ENCODE assay signal across 16 cellular contexts in genomic region chr2:217852812-217853211, GRCh38.
DNase-seq lines count a peak whose midpoint lies in the region; ATAC-seq and TF ChIP-seq lines count a peak whose summit lies in the region.
"Had no signal": no experiment of that assay in that cellular context is flagged by ENCODE, and none has a peak within 500 bp of the region (broad histone marks: within the 10 kb centered on the region; RNA-seq: fewer than 3 reads in every experiment).

No MANE protein-coding gene starts in this region.

- H4K20me1 ChIP-seq in smooth muscle cell (ENCODE audit: low read depth) = peaks cover 100% of the 10 kb centered on the region

- ATAC-seq in Right ventricle myocardium inferior = no peak
- ATAC-seq in left ventricle myocardium superior = no peak
- no peak for ATAC-seq in aorta (ENCODE audit: low FRiP score)
- ATAC-seq in naive thymus-derived CD4-positive, alpha-beta T cell = no peak
- no peak for ATAC-seq in GM19455 (IDR thresholded peaks at IDR 0.05; ENCODE audit: unreplicated experiment)
- ATAC-seq: GM12878; natural killer cell; stimulated activated naive B cell treated with anti-CD40 and anti-IgM and Interleukin-4, amounts not matched to agents 10 μg/mL and 1 μg/mL and 100 μg/mL, for 72 hours had no signal

- no peaks in the 10 kb centered on the region for H3K9me3 Mint-ChIP-seq in naive thymus-derived CD4-positive, alpha-beta T cell
- H3K9me3 Mint-ChIP-seq: natural killer cell; stimulated activated naive B cell treated with anti-CD40 and anti-IgM and Interleukin-4, amounts not matched to agents 10 μg/mL and 1 μg/mL and 100 μg/mL, for 72 hours had no signal

- no peaks in the 10 kb centered on the region for H3K27me3 ChIP-seq in smooth muscle cell (ENCODE audit: low read depth)
- no peaks in the 10 kb centered on the region for H3K27me3 ChIP-seq in aorta (ENCODE audit: control insufficient read depth in 1 of 2, insufficient read depth in 2 of 2, low read length in 1 of 2)
- H3K27me3 ChIP-seq in naive thymus-derived CD4-positive, alpha-beta T cell (ENCODE audit: control insufficient read depth in 2 of 2, insufficient read depth in 2 of 2, low read length in 2 of 2) = no peaks in the 10 kb centered on the region

- no peak overlapping the region for H3K9ac ChIP-seq in smooth muscle cell (ENCODE audit: low read depth)

- H3K4me2 ChIP-seq in smooth muscle cell = peak overlapping the region; percentile 79

- peaks cover 30% of the 10 kb centered on the region for H3F3A ChIP-seq in smooth muscle cell (ENCODE audit: low read depth)

- H3K4me3 ChIP-seq in smooth muscle cell (no peak overlapping the region), aorta (ENCODE audit: low read length in 2 of 2) (no peak overlapping the region)
- no peak overlapping the region for H3K4me3 ChIP-seq in naive thymus-derived CD4-positive, alpha-beta T cell (ENCODE audit: low read length)
- H3K4me3 ChIP-seq: GM12878, HAP-1 had no signal

- peaks cover 29% of the 10 kb centered on the region for H3K4me1 ChIP-seq in smooth muscle cell (ENCODE audit: low read depth)
- peaks cover 0 to 2% of the 10 kb centered on the region in 2 donors for H3K4me1 ChIP-seq in aorta (ENCODE audit: control insufficient read depth in 1 of 2, insufficient read depth in 2 of 2, low read length in 2 of 2)
- no peaks in the 10 kb centered on the region for H3K4me1 ChIP-seq in naive thymus-derived CD4-positive, alpha-beta T cell (ENCODE audit: control insufficient read depth in 2 of 2, insufficient read depth in 2 of 2, low read length in 2 of 2)
- H3K4me1 ChIP-seq: HAP-1 had no signal

- no peak for TF ChIP-seq CTCF in smooth muscle cell (IDR thresholded peaks at IDR 0.05; ENCODE audit: borderline replicate concordance, insufficient read depth, poor library complexity, severe bottlenecking)

- no peak overlapping the region for H3K4me3 Mint-ChIP-seq in naive thymus-derived CD4-positive, alpha-beta T cell
- H3K4me3 Mint-ChIP-seq: natural killer cell; stimulated activated naive B cell treated with anti-CD40 and anti-IgM and Interleukin-4, amounts not matched to agents 10 μg/mL and 1 μg/mL and 100 μg/mL, for 72 hours had no signal

- H3K4me1 Mint-ChIP-seq in naive thymus-derived CD4-positive, alpha-beta T cell = peaks cover 0 to 3% (median 0%) of the 10 kb centered on the region in 7 donors
- H3K4me1 Mint-ChIP-seq: natural killer cell had no signal

- peaks cover 0 to 8% (median 5%) of the 10 kb centered on the region in 5 donors for H3K27me3 Mint-ChIP-seq in naive thymus-derived CD4-positive, alpha-beta T cell

- no peaks in the 10 kb centered on the region for H3K36me3 Mint-ChIP-seq in naive thymus-derived CD4-positive, alpha-beta T cell
- H3K36me3 Mint-ChIP-seq: natural killer cell; stimulated activated naive B cell treated with anti-CD40 and anti-IgM and Interleukin-4, amounts not matched to agents 10 μg/mL and 1 μg/mL and 100 μg/mL, for 72 hours had no signal

- no peak overlapping the region for H3K27ac Mint-ChIP-seq in naive thymus-derived CD4-positive, alpha-beta T cell
- H3K27ac Mint-ChIP-seq: natural killer cell; stimulated activated naive B cell treated with anti-CD40 and anti-IgM and Interleukin-4, amounts not matched to agents 10 μg/mL and 1 μg/mL and 100 μg/mL, for 72 hours had no signal

- no peak overlapping the region for H2AFZ ChIP-seq in smooth muscle cell (ENCODE audit: low read depth)

- peaks cover 65% of the 10 kb centered on the region for H3K79me2 ChIP-seq in smooth muscle cell (ENCODE audit: low read depth)

- DNase-seq in Right ventricle myocardium inferior (ENCODE audit: missing footprints) (peak; percentile 49), left ventricle myocardium superior (no peak), medulla oblongata (ENCODE audit: extremely low spot score) (peak; percentile 5), smooth muscle cell (lab: John Stamatoyannopoulos, UW; ENCODE audit: unreplicated experiment) (no peak), aorta (peak in 1 of 2 donors; percentile 59), EL (no peak)
- no peak for DNase-seq in naive thymus-derived CD4-positive, alpha-beta T cell
- DNase-seq: 8988T; GF-D8; natural killer cell; NCI-H2029; NCI-H446 treated with DMSO at 0.1 percent for 48 hours; stimulated activated naive B cell treated with anti-CD40 and anti-IgM and Interleukin-4, amounts not matched to agents 10 μg/mL and 1 μg/mL and 100 μg/mL, for 72 hours had no signal

- no peaks in the 10 kb centered on the region for H3K9me3 ChIP-seq in smooth muscle cell (replicated peaks; ENCODE audit: low read depth)
- H3K9me3 ChIP-seq in aorta (ENCODE audit: control insufficient read depth, low read length) = no peaks in the 10 kb centered on the region
- no peaks in the 10 kb centered on the region for H3K9me3 ChIP-seq in naive thymus-derived CD4-positive, alpha-beta T cell (ENCODE audit: control insufficient read depth in 2 of 3, low read length in 3 of 3)
- H3K9me3 ChIP-seq: HAP-1 had no signal

- POLR2A ChIA-PET in naive thymus-derived CD4-positive, alpha-beta T cell (lab: Charles Lee) = no interaction called here

- CTCF ChIA-PET in naive thymus-derived CD4-positive, alpha-beta T cell (lab: Charles Lee) = no interaction called here

- intact Hi-C loops in Right ventricle myocardium inferior (cut with DNase I) = loop anchor here (10.0 kb wide), 1 partner anchor 48 kb away; no protein-coding TSS in a partner anchor
- intact Hi-C loops in left ventricle myocardium superior (cut with micrococcal nuclease) = no loop called here
- intact Hi-C loops in aorta (cut with DNase I) = no loop called here
- intact Hi-C loops in naive thymus-derived CD4-positive, alpha-beta T cell (cut with micrococcal nuclease) = no loop called here

- no peaks in the 10 kb centered on the region for H3K36me3 ChIP-seq in smooth muscle cell (ENCODE audit: low read depth)
- peaks cover 2 to 14% of the 10 kb centered on the region in 2 donors for H3K36me3 ChIP-seq in aorta (ENCODE audit: control insufficient read depth in 1 of 2, insufficient read depth in 2 of 2, low read length in 1 of 2)
- H3K36me3 ChIP-seq in naive thymus-derived CD4-positive, alpha-beta T cell (ENCODE audit: control insufficient read depth in 2 of 3, insufficient read depth in 3 of 3, low read length in 3 of 3) = no peaks in the 10 kb centered on the region
- H3K36me3 ChIP-seq: HAP-1 had no signal

- H3K27ac ChIP-seq in smooth muscle cell (ENCODE audit: low read depth) (no peak overlapping the region), aorta (ENCODE audit: low read depth in 1 of 2, low read length in 2 of 2) (peak overlapping the region; percentile 32 to 54)
- no peak overlapping the region for H3K27ac ChIP-seq in naive thymus-derived CD4-positive, alpha-beta T cell (ENCODE audit: low read depth, low read length)

- WGBS in smooth muscle cell (ENCODE audit: low lambda C conversion rate) = 60% methylated on average over 7 of the region's 7 CpGs
- 53 to 58% methylated on average over 7 of the region's 7 CpGs for whole genome bisulfite sequencing in aorta, 2 donors

Comparison
In these comparisons a context has a peak if more than half of its experiments do, and no peak if none do; other contexts are left out.
1. DNase-seq: peak in Right ventricle myocardium inferior (single experiment) and medulla oblongata (single experiment); none in left ventricle myocardium superior (single experiment), smooth muscle cell (single experiment), naive thymus-derived CD4-positive, alpha-beta T cell (0 of 9) and EL (single experiment).
2. H3K27ac ChIP-seq: peak in aorta (2 of 2); none in smooth muscle cell (single experiment) and naive thymus-derived CD4-positive, alpha-beta T cell (single experiment).